In genomic region chr11:118635642-118636041, GRCh38 we compare ENCODE assay signal across 14 cellular contexts. TPM values are rescaled to one million over a fixed set of nuclear protein-coding genes. Genes with fewer than 3 reads are reported as not detected.
DNase-seq lines count a peak whose midpoint lies in the region; ATAC-seq and TF ChIP-seq lines count a peak whose summit lies in the region.
"Had no signal": no experiment of that assay in that cellular context is flagged by ENCODE, and none has a peak within 500 bp of the region (broad histone marks: within the 10 kb centered on the region; RNA-seq: fewer than 3 reads in every experiment).

No MANE protein-coding gene starts in this region.

- H2BK15ac ChIP-seq in H9 (ENCODE audit: low read depth, low read length), result no peak overlapping the region

- no peaks in the 10 kb centered on the region for H3K79me1 ChIP-seq in H9 (ENCODE audit: insufficient read depth, low read depth, low read length, poor library complexity, severe bottlenecking)

- intact Hi-C loops in gastrocnemius medialis (cut with DNase I; ENCODE audit: low total_unique reads), result loop anchor here (2.0 kb wide), 2 partner anchors 23 to 27 kb away; no protein-coding TSS in a partner anchor

- no peaks in the 10 kb centered on the region for H3K79me2 ChIP-seq in H9 (ENCODE audit: insufficient read depth, low read length)
- no peaks in the 10 kb centered on the region for H3K79me2 ChIP-seq in hepatocyte

- H3K4ac ChIP-seq in H9 (ENCODE audit: low read depth, low read length), result no peak overlapping the region

- no peak overlapping the region for H4K91ac ChIP-seq in H9 (ENCODE audit: insufficient read length, low read depth, low read length)

- no peak overlapping the region for H3K9ac ChIP-seq in H9 (ENCODE audit: extremely low read depth, insufficient read length, low read length)

- TF ChIP-seq POLR2A in gastrocnemius medialis (IDR thresholded peaks at IDR 0.05), result no peak

- no peaks in the 10 kb centered on the region for H3K9me2 ChIP-seq in hepatocyte (replicated peaks; ENCODE audit: insufficient read depth)

- ATAC-seq in RWPE2 (ENCODE audit: low read depth) (no peak), gastrocnemius medialis (no peak), GM19467 (IDR thresholded peaks at IDR 0.05; ENCODE audit: unreplicated experiment) (no peak)

- H3K4me3 ChIP-seq in RWPE2 (ENCODE audit: severe bottlenecking) (no peak overlapping the region), hepatocyte (no peak overlapping the region), gastrocnemius medialis (no peak overlapping the region)
- H3K4me3 ChIP-seq: lung had no signal

- in situ Hi-C loops in gastrocnemius medialis (cut with MboI; ENCODE audit: low sequenced_read_pairs in 4 of 4), result no loop called here

- H2BK120ac ChIP-seq in H9 (ENCODE audit: low read depth, low read length, poor library complexity, severe bottlenecking), result no peak overlapping the region

- H3K27ac ChIP-seq in H9 (ENCODE audit: insufficient read length, low read depth, low read length), result no peak overlapping the region
- peak overlapping the region; percentile 37 for H3K27ac ChIP-seq in RWPE2 (ENCODE audit: poor library complexity, severe bottlenecking)
- peak overlapping the region; percentile 67 for H3K27ac ChIP-seq in hepatocyte
- peak overlapping the region; percentile 72 to 82 (median 77) for H3K27ac ChIP-seq in gastrocnemius medialis

- H4K20me1 ChIP-seq in H9 (ENCODE audit: control insufficient read depth, insufficient read depth, insufficient read length), result no peaks in the 10 kb centered on the region
- H4K20me1 ChIP-seq in hepatocyte (ENCODE audit: insufficient read depth, poor library complexity, severe bottlenecking), result no peaks in the 10 kb centered on the region

- H3T11ph ChIP-seq in H9 (ENCODE audit: low read length), result no peak overlapping the region

- DNase-seq in H9, result no peak
- no peak for DNase-seq in RWPE2 (ENCODE audit: low spot score)
- DNase-seq in hepatocyte (ENCODE audit: low spot score), result no peak
- no peak for DNase-seq in gastrocnemius medialis
- no peak for DNase-seq in DMS53 treated with DMSO at 0.1 percent for 48 hours (lab: John Stamatoyannopoulos, UW; ENCODE audit: unreplicated experiment)
- no peak for DNase-seq in hypothalamus (lab: John Stamatoyannopoulos, UW)
- no peak for DNase-seq in CD1c-positive myeloid dendritic cell (ENCODE audit: extremely low spot score)
- DNase-seq: activated CD8-positive, alpha-beta memory T cell treated with anti-CD3 and anti-CD28 coated beads, Interleukin-2, amount 50 U/mL, for 4 hours had no signal

- H3K9me3 ChIP-seq in H9 (ENCODE audit: control insufficient read depth, low read depth, low read length) (no peaks in the 10 kb centered on the region), RWPE2 (ENCODE audit: severe bottlenecking) (no peaks in the 10 kb centered on the region), hepatocyte (ENCODE audit: low read depth) (no peaks in the 10 kb centered on the region), gastrocnemius medialis (no peaks in the 10 kb centered on the region)
- H3K9me3 ChIP-seq: ovary had no signal

- no peak overlapping the region for H3K23ac ChIP-seq in H9 (ENCODE audit: insufficient read length, low read depth, low read length)

- peaks cover 31 to 59% (median 56%) of the 10 kb centered on the region in 3 experiments for H3K36me3 Mint-ChIP-seq in H9 (ENCODE audit: insufficient read depth in 1 of 3, low read depth in 3 of 3)
- H3K36me3 Mint-ChIP-seq: IgD-negative memory B cell had no signal

- no peak for TF ChIP-seq CTCF in H9 (conservative IDR thresholded peaks at IDR 0.05)
- TF ChIP-seq CTCF in RWPE2 (IDR thresholded peaks at IDR 0.05; ENCODE audit: poor library complexity, severe bottlenecking), result no peak
- TF ChIP-seq CTCF in hepatocyte (IDR thresholded peaks at IDR 0.05; ENCODE audit: poor library complexity), result no peak
- no peak for TF ChIP-seq CTCF in gastrocnemius medialis (IDR thresholded peaks at IDR 0.05 in 4 of 5, conservative IDR thresholded peaks at IDR 0.05 in 1 of 5)

- H3K18ac ChIP-seq in H9 (ENCODE audit: insufficient read length, low read depth, low read length), result no peak overlapping the region

- H2BK20ac ChIP-seq in H9 (ENCODE audit: low read depth, low read length, poor library complexity, severe bottlenecking), result no peak overlapping the region

- peak overlapping the region; percentile 67 to 79 for H3K4me3 Mint-ChIP-seq in H9
- H3K4me3 Mint-ChIP-seq: IgD-negative memory B cell had no signal

- WGBS in H9 (ENCODE audit: extremely low coverage, insufficient read length, low lambda C conversion rate), result no CpG with 5 or more reads among the region's 2 CpGs
- 78% methylated on average over 2 of the region's 2 CpGs for WGBS in hepatocyte (ENCODE audit: low lambda C conversion rate, missing lambda C conversion rate)

- H3K56ac ChIP-seq in H9 (ENCODE audit: insufficient read length, low read depth, low read length), result no peak overlapping the region

- H3K9me3 Mint-ChIP-seq in H9, result no peaks in the 10 kb centered on the region
- H3K9me3 Mint-ChIP-seq: IgD-negative memory B cell had no signal

- H3K36me3 ChIP-seq in RWPE2 (ENCODE audit: low read depth) (peaks cover 88% of the 10 kb centered on the region), hepatocyte (replicated peaks; ENCODE audit: insufficient read depth, low read depth) (no peaks in the 10 kb centered on the region), gastrocnemius medialis (peaks cover 0 to 7% of the 10 kb centered on the region in 2 donors)
- H3K36me3 ChIP-seq: ovary had no signal

- peaks cover 3% of the 10 kb centered on the region for H3K23me2 ChIP-seq in H9 (ENCODE audit: insufficient read length, low read depth, low read length, poor library complexity, severe bottlenecking)

- H3K4me1 ChIP-seq in H9 (ENCODE audit: insufficient read depth, low read length) (peaks cover 12% of the 10 kb centered on the region; the same call in 1 of the 2 replicates), RWPE2 (ENCODE audit: insufficient read depth, poor library complexity, severe bottlenecking) (peaks cover 14% of the 10 kb centered on the region), hepatocyte (ENCODE audit: insufficient read depth) (peaks cover 20% of the 10 kb centered on the region), gastrocnemius medialis (peaks cover 17 to 24% of the 10 kb centered on the region in 2 donors)

- H3K4me2 ChIP-seq in H9 (ENCODE audit: insufficient read depth, insufficient read length, low read length) (peak overlapping the region; percentile 59), hepatocyte (peak overlapping the region; percentile 75)

- no peak overlapping the region for H2AK5ac ChIP-seq in H9 (ENCODE audit: insufficient read length, low read length)

- no peak overlapping the region for H4K5ac ChIP-seq in H9 (ENCODE audit: insufficient read length, low read depth, low read length)

- H4K8ac ChIP-seq in H9 (replicated peaks; ENCODE audit: insufficient read length, low read depth, low read length), result no peak overlapping the region

- H3K27ac Mint-ChIP-seq in H9, result peak overlapping the region; percentile 74 to 99 (median 86); a peak in 6 of 7 replicates
- H3K27ac Mint-ChIP-seq: IgD-negative memory B cell had no signal

- H3K27me3 Mint-ChIP-seq in H9 (ENCODE audit: low read depth), result no peaks in the 10 kb centered on the region

- no peaks in the 10 kb centered on the region for H3K27me3 ChIP-seq in H9 (ENCODE audit: insufficient read depth, low read length)
- no peaks in the 10 kb centered on the region for H3K27me3 ChIP-seq in RWPE2 (ENCODE audit: insufficient read depth, poor library complexity, severe bottlenecking)
- H3K27me3 ChIP-seq in hepatocyte, result no peaks in the 10 kb centered on the region
- no peaks in the 10 kb centered on the region for H3K27me3 ChIP-seq in gastrocnemius medialis
- H3K27me3 ChIP-seq: ovary had no signal

- H2BK5ac ChIP-seq in H9 (ENCODE audit: insufficient read length, low read length), result no peak overlapping the region

- no peak overlapping the region for H3K14ac ChIP-seq in H9 (ENCODE audit: insufficient read depth, low read length)

- no peak overlapping the region for H2AFZ ChIP-seq in H9 (ENCODE audit: low read length)
- no peak overlapping the region for H2AFZ ChIP-seq in hepatocyte

- peaks cover 24 to 37% of the 10 kb centered on the region in 2 experiments for H3K4me1 Mint-ChIP-seq in H9
- H3K4me1 Mint-ChIP-seq: IgD-negative memory B cell had no signal

- H2BK12ac ChIP-seq in H9 (ENCODE audit: insufficient read length, low read depth, low read length), result no peak overlapping the region

RNA-seq across cellular contexts. Expression of gene PHLDB1, which starts 28.2 kb away (rescaled TPM):
- total RNA-seq in H9 (2021) (55.7 and 56.0 TPM in 2 replicates), hepatocyte (45.8 and 51.8 TPM in 2 replicates), gastrocnemius medialis (10 to 100 TPM; 16.5 to 35.7 (median 22.7) TPM)
- 71.1 and 73.0 TPM in 2 replicates for polyA plus RNA-seq in hepatocyte
- polyA plus RNA-seq: IgD-negative memory B cell had no signal

RNA-seq across cellular contexts. Expression of gene TREH, which starts 43.8 kb away (rescaled TPM):
- total RNA-seq in H9 (2021) (not detected in 2 replicates), hepatocyte (6.6 and 10.2 TPM in 2 replicates), gastrocnemius medialis (not detected)
- polyA plus RNA-seq in hepatocyte, result 10.7 and 15.1 TPM in 2 replicates
- total RNA-seq: fibroblast of villous mesenchyme had no signal
- polyA plus RNA-seq: BJ, IgD-negative memory B cell had no signal
